In the genomic region with DNA sequence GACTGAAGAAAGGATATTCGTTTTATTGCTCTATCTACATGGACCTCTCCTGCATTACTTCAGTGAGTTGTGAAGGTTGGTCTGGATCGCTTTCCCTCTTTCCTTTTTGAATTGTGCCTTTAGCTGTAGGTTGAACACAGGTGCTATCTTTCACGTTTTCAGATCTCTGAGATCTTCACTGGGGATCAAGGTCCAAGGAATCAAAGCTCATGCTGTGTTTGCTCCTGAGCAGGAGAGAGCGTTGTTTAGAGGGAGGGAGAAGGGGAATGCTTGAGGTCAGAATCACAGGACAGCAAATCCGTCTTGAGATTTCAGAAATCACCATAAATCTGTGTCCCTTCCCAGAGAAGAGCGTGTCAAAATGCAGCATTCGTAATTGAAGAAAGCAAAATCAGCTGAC, we compare ENCODE assay signal across 9 cellular contexts.
"Had no signal": no experiment of that assay in that cellular context is flagged by ENCODE, and none has a peak within 500 bp of the region (broad histone marks: within the 10 kb centered on the region; RNA-seq: fewer than 3 reads in every experiment).

No MANE protein-coding gene starts in this region.

- FAIRE-seq: K562 had no signal

- H2AFZ ChIP-seq: GM23248 had no signal

- H3K9ac ChIP-seq: GM23248 had no signal

- H3K36me3 ChIP-seq: HAP-1 had no signal

- H3K4me1 ChIP-seq: HAP-1 had no signal

- H3K9me3 ChIP-seq: HAP-1 had no signal

- H3K27ac ChIP-seq: GM23248, HL-60 had no signal

- DNase-seq: GM23248, GOT3, H7, HFFc6, IMR-90 had no signal

- ATAC-seq: HCT116, K562 had no signal

- H3K4me3 ChIP-seq: GM23248, HAP-1, K562 had no signal
